Comparison of ENCODE assay signal across 1 cellular context in genomic region chr1:27122652-27123051, GRCh38.
TF ChIP-seq lines count a peak whose summit lies in the region.

No MANE protein-coding gene starts in this region.

TF ChIP-seq in HCT116, 20 proteins besides CTCF, POLR2A, EP300 and RAD21 (continued from another document):
- TF ChIP-seq MAX (IDR thresholded peaks at IDR 0.05): no peak
- no peak for TF ChIP-seq YY1 (IDR thresholded peaks at IDR 0.05; ENCODE audit: extremely low read depth, insufficient replicate concordance, low read depth, low read length)
- TF ChIP-seq ATF3 (IDR thresholded peaks at IDR 0.05): no peak
- TF ChIP-seq SRF (IDR thresholded peaks at IDR 0.05; ENCODE audit: low read depth): no peak
- peak; percentile 82 for TF ChIP-seq FOSL1 (IDR thresholded peaks at IDR 0.05; ENCODE audit: low read depth)
- TF ChIP-seq POLR2AphosphoS5 (IDR thresholded peaks at IDR 0.05; ENCODE audit: low read depth, low read length): peak; percentile 43; the same call in 1 of the 2 replicates
- TF ChIP-seq ZNF274 (IDR thresholded peaks at IDR 0.05; ENCODE audit: low read depth, low read length): no peak
- no peak for TF ChIP-seq SIN3A (IDR thresholded peaks at IDR 0.05; ENCODE audit: low read depth)
- TF ChIP-seq ZBTB33 (IDR thresholded peaks at IDR 0.05; ENCODE audit: extremely low read depth, insufficient replicate concordance, low read length): no peak
- no peak for TF ChIP-seq ZFX (IDR thresholded peaks at IDR 0.05)
- TF ChIP-seq CEBPB (IDR thresholded peaks at IDR 0.05; ENCODE audit: low read depth): no peak
- TF ChIP-seq CBX3 (IDR thresholded peaks at IDR 0.05; ENCODE audit: low read depth): no peak; the same call in 1 of the 2 replicates
- no peak for TF ChIP-seq ELF1 (IDR thresholded peaks at IDR 0.05; ENCODE audit: borderline replicate concordance, low read depth)
- TF ChIP-seq EGR1 (IDR thresholded peaks at IDR 0.05; ENCODE audit: low read depth): no peak
- peak; percentile 70 for TF ChIP-seq JUND (IDR thresholded peaks at IDR 0.05)
- peak; percentile 33 for TF ChIP-seq TCF7L2 (IDR thresholded peaks at IDR 0.05; ENCODE audit: borderline replicate concordance, extremely low read depth, insufficient read depth, insufficient read length)
